ENCODE assay signal across 1 cellular context in genomic region chr11:118708296-118708695, GRCh38.
TF ChIP-seq lines count a peak whose summit lies in the region.

No MANE protein-coding gene starts in this region.

TF ChIP-seq in K562, 482 proteins besides CTCF, POLR2A, EP300 and RAD21 (continues in another document):
- TF ChIP-seq HMBOX1 (IDR thresholded peaks at IDR 0.05), result 0 out of 2 replicates have a peak, but pooled peaks have one; percentile 30
- TF ChIP-seq MGA (IDR thresholded peaks at IDR 0.05), result no peak
- peak; percentile 87 for TF ChIP-seq CREB3 (tag; conservative IDR thresholded peaks at IDR 0.05; ENCODE audit: low read depth)
- TF ChIP-seq E2F3 (CRISPR knock-in tag; IDR thresholded peaks at IDR 0.05), result 0 out of 2 replicates have a peak, but pooled peaks have one; percentile 48
- no peak for TF ChIP-seq YBX1 (IDR thresholded peaks at IDR 0.05)
- TF ChIP-seq GABPB1 (CRISPR knock-in tag; IDR thresholded peaks at IDR 0.05), result no peak
- peak in 1 of 3 experiments; percentile 57 for TF ChIP-seq YY1 (IDR thresholded peaks at IDR 0.05; ENCODE audit: borderline replicate concordance in 1 of 3, control insufficient read depth in 1 of 3, extremely low read depth in 1 of 3, insufficient read depth in 3 of 3, insufficient read length in 1 of 3, insufficient replicate concordance in 2 of 3, low read depth in 1 of 3, low read length in 2 of 3)
- TF ChIP-seq TEAD4 (IDR thresholded peaks at IDR 0.05; ENCODE audit: low read length), result peak; percentile 70
- no peak for TF ChIP-seq TEAD4 (CRISPR knock-in tag; IDR thresholded peaks at IDR 0.05; ENCODE audit: borderline replicate concordance)
- no peak for TF ChIP-seq TCF7 (IDR thresholded peaks at IDR 0.05; ENCODE audit: borderline replicate concordance)
- TF ChIP-seq TAL1 (IDR thresholded peaks at IDR 0.05), result peak; percentile 24; the same call in 1 of the 2 replicates
- no peak for TF ChIP-seq ZNF347 (CRISPR knock-in tag; IDR thresholded peaks at IDR 0.05; ENCODE audit: low read depth)
- TF ChIP-seq SRSF1 (IDR thresholded peaks at IDR 0.05; ENCODE audit: low read depth, low read length), result no peak
- 0 out of 2 replicates have a peak, but pooled peaks have one; percentile 32 for TF ChIP-seq BCL6 (CRISPR knock-in tag; IDR thresholded peaks at IDR 0.05)
- no peak for TF ChIP-seq FUS (optimal IDR thresholded peaks at IDR 0.05; ENCODE audit: low read depth, low read length)
- 0 out of 2 replicates have a peak, but pooled peaks have one; percentile 21 for TF ChIP-seq ZNF449 (CRISPR knock-in tag; IDR thresholded peaks at IDR 0.05)
- TF ChIP-seq HDAC6 (IDR thresholded peaks at IDR 0.05; ENCODE audit: low read depth, low read length), result no peak
- peak; percentile 97 for TF ChIP-seq ZNF592 (IDR thresholded peaks at IDR 0.05)
- no peak for TF ChIP-seq TOE1 (IDR thresholded peaks at IDR 0.05; ENCODE audit: borderline replicate concordance)
- TF ChIP-seq TOE1 (CRISPR knock-in tag; IDR thresholded peaks at IDR 0.05; ENCODE audit: borderline replicate concordance, low read depth), result no peak
- TF ChIP-seq SP1 (CRISPR knock-in tag; IDR thresholded peaks at IDR 0.05), result no peak
- TF ChIP-seq SREBF1 (IDR thresholded peaks at IDR 0.05; ENCODE audit: borderline replicate concordance, low read depth, low read length), result no peak
- no peak for TF ChIP-seq BRD9 (IDR thresholded peaks at IDR 0.05; ENCODE audit: low read depth, partially characterized antibody)
- TF ChIP-seq ZNF311 (CRISPR knock-in tag; IDR thresholded peaks at IDR 0.05), result peak; percentile 64; the same call in 1 of the 2 replicates
- peak; percentile 53; the same call in 1 of the 2 replicates for TF ChIP-seq SMARCE1 (IDR thresholded peaks at IDR 0.05)
- TF ChIP-seq TRIM24 (IDR thresholded peaks at IDR 0.05), result peak in 1 of 2 experiments; percentile 18; a peak in 1 of 4 replicates
- no peak for TF ChIP-seq ILF3 (IDR thresholded peaks at IDR 0.05; ENCODE audit: borderline replicate concordance)
- no peak for TF ChIP-seq JUND (IDR thresholded peaks at IDR 0.05; ENCODE audit: borderline replicate concordance, low read depth, low read length)
- peak; percentile 49; the same call in 1 of the 3 replicates for TF ChIP-seq JUND (tag; IDR thresholded peaks at IDR 0.05; ENCODE audit: borderline replicate concordance, low read depth, low read length)
- TF ChIP-seq USF1 (CRISPR knock-in tag; IDR thresholded peaks at IDR 0.05), result no peak
- TF ChIP-seq CXXC5 (CRISPR knock-in tag; IDR thresholded peaks at IDR 0.05), result peak; percentile 57
- TF ChIP-seq PATZ1 (CRISPR knock-in tag; IDR thresholded peaks at IDR 0.05; ENCODE audit: borderline replicate concordance), result no peak
- 0 out of 2 replicates have a peak, but pooled peaks have one; percentile 35 for TF ChIP-seq TCF3 (CRISPR knock-in tag; IDR thresholded peaks at IDR 0.05)
- TF ChIP-seq DPF2 (IDR thresholded peaks at IDR 0.05), result peak; percentile 54; the same call in 1 of the 2 replicates
- peak; percentile 93 for TF ChIP-seq DMBX1 (CRISPR knock-in tag; IDR thresholded peaks at IDR 0.05; ENCODE audit: borderline replicate concordance)
